In genomic region chr1:205698921-205699320, GRCh38 we compare ENCODE assay signal across 23 cellular contexts. TPM values are rescaled to one million over a fixed set of nuclear protein-coding genes. Genes with fewer than 3 reads are reported as not detected.
DNase-seq lines count a peak whose midpoint lies in the region; ATAC-seq, FAIRE-seq and TF ChIP-seq lines count a peak whose summit lies in the region.
"Had no signal": no experiment of that assay in that cellular context is flagged by ENCODE, and none has a peak within 500 bp of the region (broad histone marks: within the 10 kb centered on the region; RNA-seq: fewer than 3 reads in every experiment).

No MANE protein-coding gene starts in this region.

- H3K23ac ChIP-seq in H1 (ENCODE audit: insufficient read length): no peak overlapping the region

- H3K18ac ChIP-seq in H1 (ENCODE audit: extremely low read depth, low read length): no peak overlapping the region

- no peak overlapping the region for H2BK120ac ChIP-seq in H1 (replicated peaks; ENCODE audit: low read depth, low read length)

- no peak overlapping the region for H2AK5ac ChIP-seq in H1 (ENCODE audit: low read depth, low read length)

- H3K79me2 ChIP-seq in H1 (ENCODE audit: control insufficient read depth in 1 of 2, insufficient read depth in 2 of 2, low read length in 2 of 2): no peaks in the 10 kb centered on the region

- H3K36me3 ChIP-seq in H1 (ENCODE audit: control insufficient read depth in 2 of 4, insufficient read depth in 4 of 4, low read length in 3 of 4): no peaks in the 10 kb centered on the region

- no peak overlapping the region for H3K14ac ChIP-seq in H1 (ENCODE audit: insufficient read length)

- H3K4me1 Mint-ChIP-seq in nephron: peaks cover 48% of the 10 kb centered on the region

- H3K27ac ChIP-seq in H1 (ENCODE audit: low read depth, low read length): no peak overlapping the region
- H3K27ac ChIP-seq: BLaER1, GM23248 had no signal

- no peak overlapping the region for H3K4me3 Mint-ChIP-seq in nephron
- H3K4me3 Mint-ChIP-seq: CD8-positive, alpha-beta T cell; HFFc6; IgD-negative memory B cell had no signal

- no peak for FAIRE-seq in H1 (lab: Jason Lieb, UNC)
- FAIRE-seq: GM19239, H54, HepG2 had no signal

- CTCF ChIA-PET in H1 (lab: Charles Lee; ENCODE audit: partially characterized antibody): interaction anchor here (0.7 to 14.1 kb wide), 5 partner anchors 10 to 110 kb away, joined by 3 to 152 read pairs (median 5); no protein-coding TSS in a partner anchor

- peaks cover 0 to 7% (median 5%) of the 10 kb centered on the region in 4 experiments; a peak in 5 of 7 replicates for H3K4me1 ChIP-seq in H1 (replicated peaks in 1 of 4; ENCODE audit: control insufficient read depth in 3 of 4, insufficient read depth in 4 of 4, low read length in 3 of 4)

- H4K91ac ChIP-seq in H1 (replicated peaks; ENCODE audit: insufficient read length, low read length): no peak overlapping the region

- TF ChIP-seq EP300 in H1 (IDR thresholded peaks at IDR 0.05; ENCODE audit: borderline replicate concordance in 1 of 2, low read depth in 2 of 2, low read length in 2 of 2): no peak

- no peak overlapping the region for H2BK5ac ChIP-seq in H1 (ENCODE audit: low read depth, low read length)

- no peak overlapping the region for H3K4ac ChIP-seq in H1 (replicated peaks; ENCODE audit: insufficient read length, low read depth, low read length)

- no peak overlapping the region for H4K8ac ChIP-seq in H1 (ENCODE audit: extremely low read depth, insufficient read depth, low read length)

- 93% methylated on average over 4 of the region's 4 CpGs; no CpG with 5 or more reads in 1 of the 2 experiments for WGBS in H1 (ENCODE audit: extremely low coverage in 1 of 2, insufficient coverage in 1 of 2, insufficient read length in 1 of 2, insufficient replicate concordance in 2 of 2, low coverage in 1 of 2, low lambda C conversion rate in 2 of 2, missing lambda C conversion rate in 1 of 2), 2 experiments

- ATAC-seq in HG02623 (IDR thresholded peaks at IDR 0.05; ENCODE audit: unreplicated experiment) (no peak), GM18909 (IDR thresholded peaks at IDR 0.05; ENCODE audit: poor library complexity, unreplicated experiment) (no peak)
- ATAC-seq: CD8-positive, alpha-beta T cell; GM12878; HCT116; HepG2 had no signal

- H3K9me3 ChIP-seq in H1 (ENCODE audit: insufficient read depth in 2 of 2, low read depth in 1 of 2, low read length in 1 of 2): no peaks in the 10 kb centered on the region
- H3K9me3 ChIP-seq: BLaER1 had no signal

- no peak overlapping the region for H3K56ac ChIP-seq in H1 (replicated peaks; ENCODE audit: insufficient read length, low read depth, low read length)

- H3K27ac Mint-ChIP-seq in nephron: peak overlapping the region in 2 of 3 experiments; percentile 3 to 31
- H3K27ac Mint-ChIP-seq: CD8-positive, alpha-beta T cell; HFFc6; IgD-negative memory B cell had no signal

- no peaks in the 10 kb centered on the region for H3K79me1 ChIP-seq in H1 (ENCODE audit: low read depth, low read length)

- H3K4me3 ChIP-seq in H1 (ENCODE audit: extremely low read depth in 1 of 4, insufficient read depth in 2 of 4, low read depth in 3 of 4, low read length in 4 of 4): no peak overlapping the region
- H3K4me3 ChIP-seq: BLaER1, GM12878, GM23248 had no signal

- no peaks in the 10 kb centered on the region for H4K20me1 ChIP-seq in H1 (replicated peaks in 1 of 2; ENCODE audit: control insufficient read depth in 1 of 2, insufficient read depth in 2 of 2, low read length in 2 of 2)
- H4K20me1 ChIP-seq: BLaER1 had no signal

- no peaks in the 10 kb centered on the region for H3K36me3 Mint-ChIP-seq in nephron (ENCODE audit: low read depth)
- H3K36me3 Mint-ChIP-seq: IgD-negative memory B cell had no signal

- TF ChIP-seq POLR2A in H1 (IDR thresholded peaks at IDR 0.05; ENCODE audit: control extremely low read depth in 1 of 2, low read depth in 2 of 2, low read length in 2 of 2): no peak

- H3K23me2 ChIP-seq in H1 (ENCODE audit: low read depth, low read length): no peaks in the 10 kb centered on the region

- peaks cover 3% of the 10 kb centered on the region for H3K27me3 Mint-ChIP-seq in nephron (ENCODE audit: low read depth)

- no peak overlapping the region for H2AFZ ChIP-seq in H1 (ENCODE audit: low read length)
- H2AFZ ChIP-seq: GM23248 had no signal

- 0 out of 2 replicates have a peak overlapping the region, but pooled peaks have one; percentile 72 for H2BK15ac ChIP-seq in H1 (ENCODE audit: low read length)

- peak; percentile 5 for DNase-seq in activated CD8-positive, alpha-beta memory T cell treated with anti-CD3 and anti-CD28 coated beads for 24 hours
- DNase-seq in activated CD8-positive, alpha-beta memory T cell treated with anti-CD3 and anti-CD28 coated beads, Interleukin-2, amount 50 U/mL, for 48 hours: no peak
- no peak for DNase-seq in H1 (ENCODE audit: low read depth in 1 of 2, low spot score in 2 of 2)
- DNase-seq in NCI-H1048 (lab: John Stamatoyannopoulos, UW): no peak
- DNase-seq in NCI-H2029 treated with DMSO at 0.1 percent for 48 hours (lab: John Stamatoyannopoulos, UW): no peak
- DNase-seq: 8988T; CD8-positive, alpha-beta T cell; DMS 273 treated with DMSO at 0.1 percent for 48 hours; DMS53; DND-41; EL; GM23248; HFFc6 had no signal

- H4K5ac ChIP-seq in H1 (ENCODE audit: insufficient read length, low read depth, low read length): no peak overlapping the region

- no peak overlapping the region for H2BK20ac ChIP-seq in H1 (ENCODE audit: low read length)

- no peak overlapping the region for H3K4me2 ChIP-seq in H1 (ENCODE audit: insufficient read depth in 1 of 2, low read depth in 2 of 2, low read length in 2 of 2)
- H3K4me2 ChIP-seq: BLaER1 had no signal

- no peak overlapping the region for H3K9ac ChIP-seq in H1 (replicated peaks in 1 of 4; ENCODE audit: extremely low read depth in 1 of 4, low read depth in 3 of 4, low read length in 3 of 4)
- H3K9ac ChIP-seq: BLaER1, GM23248 had no signal

- POLR2A ChIA-PET in H1 (lab: Charles Lee; ENCODE audit: partially characterized antibody): interaction anchor here (0.7 to 17.3 kb wide), 2 partner anchors 10 to 34 kb away, joined by 5 to 241 read pairs; no protein-coding TSS in a partner anchor

- H2BK12ac ChIP-seq in H1 (ENCODE audit: low read depth, low read length): no peak overlapping the region

- no peaks in the 10 kb centered on the region for H3K27me3 ChIP-seq in H1 (replicated peaks in 1 of 4; ENCODE audit: control insufficient read depth in 3 of 4, extremely low read depth in 1 of 4, insufficient read depth in 3 of 4, low read length in 3 of 4)
- H3K27me3 ChIP-seq: BLaER1 had no signal

- no peaks in the 10 kb centered on the region for H3K9me3 Mint-ChIP-seq in nephron
- H3K9me3 Mint-ChIP-seq: CD8-positive, alpha-beta T cell; HFFc6; IgD-negative memory B cell had no signal

- TF ChIP-seq CTCF in H1 (IDR thresholded peaks at IDR 0.05; ENCODE audit: control extremely low read depth in 1 of 3, insufficient read depth in 1 of 3, low read depth in 1 of 3, low read length in 3 of 3): no peak
- no peak for TF ChIP-seq CTCF in nephron (IDR thresholded peaks at IDR 0.05; ENCODE audit: unreplicated experiment in 3 of 3)

- no peak for TF ChIP-seq RAD21 in H1 (IDR thresholded peaks at IDR 0.05 in 1 of 2, conservative IDR thresholded peaks at IDR 0.05 in 1 of 2; ENCODE audit: low read depth in 2 of 2, low read length in 2 of 2)

TF ChIP-seq in H1, 55 proteins besides CTCF, POLR2A, EP300 and RAD21 (continues in another document):
- TF ChIP-seq RFX5 (IDR thresholded peaks at IDR 0.05; ENCODE audit: borderline replicate concordance, low read depth, low read length): no peak

RNA-seq across cellular contexts. Expression of gene SLC45A3, which starts 18.6 kb away (rescaled TPM):
- 12.5 and 13.0 TPM in 2 replicates for total RNA-seq in H1 (2021; fragmentation: NEBNext Ultra II Directional; extraction: Animal tissue kit (Norgen Biotek cat#: 25700))
- polyA plus RNA-seq in H1 (2011; rRNA removed): 14.3 and 19.7 TPM in 2 replicates
- polyA plus RNA-seq in H1 (2011; cell fraction: cytosol; rRNA removed): 17.4 TPM
- polyA plus RNA-seq in H1 (2011; cell fraction: nucleus; rRNA removed): 38.5 TPM
- polyA plus RNA-seq in H1 (2012, experiment 1 of 2): 8.3 to 13.3 TPM (median 12.8 TPM) in 4 replicates
- 12.2 TPM for polyA plus RNA-seq in H1 (2012, experiment 2 of 2)
- 12.9 TPM for polyA plus RNA-seq in H1 (2013, experiment 1 of 2)
- 13.1 TPM for polyA plus RNA-seq in H1 (2013, experiment 2 of 2)
- polyA minus RNA-seq in H1 (2011; rRNA and poly(A)+ RNA removed): 9.2 and 9.9 TPM in 2 replicates
- 7.6 TPM for polyA minus RNA-seq in H1 (2011; cell fraction: cytosol; rRNA and poly(A)+ RNA removed)
- polyA minus RNA-seq in H1 (2011; cell fraction: nucleus; rRNA and poly(A)+ RNA removed): 12.6 TPM

RNA-seq across cellular contexts. Expression of gene NUCKS1, which starts 51.1 kb away (rescaled TPM):
- total RNA-seq in H1 (2021; fragmentation: NEBNext Ultra II Directional; extraction: Animal tissue kit (Norgen Biotek cat#: 25700)): 461 and 492 TPM in 2 replicates
- 76.7 and 126 TPM in 2 replicates for polyA plus RNA-seq in H1 (2011; rRNA removed)
- polyA plus RNA-seq in H1 (2011; cell fraction: cytosol; rRNA removed): 127 TPM
- 25.0 TPM for polyA plus RNA-seq in H1 (2011; cell fraction: nucleus; rRNA removed)
- polyA plus RNA-seq in H1 (2012, experiment 1 of 2): 126 to 194 TPM (median 138 TPM) in 4 replicates
- 86.0 TPM for polyA plus RNA-seq in H1 (2012, experiment 2 of 2)
- 304 TPM for polyA plus RNA-seq in H1 (2013, experiment 1 of 2)
- polyA plus RNA-seq in H1 (2013, experiment 2 of 2): 309 TPM
- 251 and 290 TPM in 2 replicates for polyA minus RNA-seq in H1 (2011; rRNA and poly(A)+ RNA removed)
- polyA minus RNA-seq in H1 (2011; cell fraction: cytosol; rRNA and poly(A)+ RNA removed): 140 TPM
- 97.7 TPM for polyA minus RNA-seq in H1 (2011; cell fraction: nucleus; rRNA and poly(A)+ RNA removed)
